In genomic region chr17:28584434-28584833, GRCh38 we compare ENCODE assay signal across 33 cellular contexts.
"Had no signal": no experiment of that assay in that cellular context is flagged by ENCODE, and none has a peak within 500 bp of the region (broad histone marks: within the 10 kb centered on the region; RNA-seq: fewer than 3 reads in every experiment).

No MANE protein-coding gene starts in this region.

- ATAC-seq: activated CD8-positive, alpha-beta T cell treated with anti-CD3 and anti-CD28 coated beads for 36 hours; activated naive CD4-positive, alpha-beta T cell treated with anti-CD3 and anti-CD28 coated beads, Interleukin-2, amount 50 U/mL, for 72 hours; activated T-cell treated with anti-CD3 and anti-CD28 coated beads, Interleukin-2, amount 50 U/mL, for 4 hours; activated T-cell treated with anti-CD3 and anti-CD28 coated beads, Interleukin-2, amount 50 U/mL, for 72 hours; activated T-helper 17 cell treated with anti-CD3 and anti-CD28 coated beads, Interleukin-2, amount 50 U/mL, for 72 hours; body of pancreas had no signal

- H3K9me3 Mint-ChIP-seq: activated B cell treated with CpG ODN at 0.5 μM for 24 hours; activated CD4-positive, alpha-beta memory T cell treated with anti-CD3 and anti-CD28 coated beads for 36 hours; activated CD4-positive, alpha-beta T cell treated with anti-CD3 and anti-CD28 coated beads, Interleukin-2, amount 10 ng/mL, durations not matched to agents 24 days and 14 days; activated CD8-positive, alpha-beta T cell treated with anti-CD3 and anti-CD28 coated beads for 36 hours; activated naive CD4-positive, alpha-beta T cell treated with anti-CD3 and anti-CD28 coated beads for 36 hours; activated naive CD4-positive, alpha-beta T cell treated with anti-CD3 and anti-CD28 coated beads, Interleukin-2, amount 50 U/mL, for 72 hours; activated naive CD8-positive, alpha-beta T cell treated with anti-CD3 and anti-CD28 coated beads for 36 hours; activated T-cell treated with anti-CD3 and anti-CD28 coated beads, Interleukin-2, amount 50 U/mL, for 4 hours; activated T-cell treated with anti-CD3 and anti-CD28 coated beads, Interleukin-2, amount 50 U/mL, for 72 hours; activated T-helper 1 cell treated with anti-CD3 and anti-CD28 coated beads, Interleukin-12 subunit alpha, Interleukin-12 subunit beta, Interleukin-2, Interleukin-4 antibody, amounts not matched to agents 30 ng/mL and 10 ng/mL and 1 ng/mL, durations not matched to agents 14 hours and 24 hours and 36 hours; activated T-helper 17 cell treated with anti-CD3 and anti-CD28 coated beads, Interleukin-2, amount 50 U/mL, for 72 hours; T-helper 1 cell treated with Interleukin-12 subunit alpha and Interleukin-12 subunit beta and Interleukin-4 antibody, amounts not matched to agents 30 μg/mL and 1 μg/mL, for 36 hours; T-helper 2 cell treated with Interferon-gamma antibody and Interleukin-4, amounts not matched to agents 5 μg/mL and 100 μg/mL, for 36 hours had no signal

- H3K27me3 ChIP-seq: adrenal gland, body of pancreas, brain microvascular endothelial cell, breast epithelium had no signal

- DNase-seq: activated B cell treated with CpG ODN at 0.5 μM for 24 hours; activated CD4-positive, alpha-beta memory T cell treated with anti-CD3 and anti-CD28 coated beads for 36 hours; activated CD4-positive, alpha-beta T cell treated with anti-CD3 and anti-CD28 coated beads for 4 hours; activated CD4-positive, alpha-beta T cell treated with anti-CD3 and anti-CD28 coated beads, Interleukin-2, amount 10 ng/mL, durations not matched to agents 24 days and 14 days; activated CD4-positive, alpha-beta T cell treated with anti-CD3 and anti-CD28 coated beads, Interleukin-2, amount 50 U/mL, for 1 hour; activated CD4-positive, alpha-beta T cell treated with anti-CD3 and anti-CD28 coated beads, Interleukin-2, amount 50 U/mL, for 4 hours; activated CD4-positive, CD25-positive, alpha-beta regulatory T cell treated with anti-CD3 and anti-CD28 coated beads, Interleukin-2, amount 50 U/mL, for 72 hours; activated CD8-positive, alpha-beta memory T cell treated with anti-CD3 and anti-CD28 coated beads, Interleukin-2, amount 50 U/mL, for 4 hours; activated CD8-positive, alpha-beta T cell treated with anti-CD3 and anti-CD28 coated beads for 36 hours; activated gamma-delta T cell treated with Interleukin-2 at 50 U/mL for 16 hours; activated naive CD4-positive, alpha-beta T cell; activated naive CD4-positive, alpha-beta T cell treated with anti-CD3 and anti-CD28 coated beads for 36 hours; activated naive CD4-positive, alpha-beta T cell treated with anti-CD3 and anti-CD28 coated beads, Interleukin-2, amount 50 U/mL, for 16 hours; activated naive CD8-positive, alpha-beta T cell treated with anti-CD3 and anti-CD28 coated beads for 36 hours; activated T-cell treated with anti-CD3 and anti-CD28 coated beads for 4 hours; activated T-cell treated with anti-CD3 and anti-CD28 coated beads, Interleukin-2, amount 50 U/mL, for 1 hour; activated T-cell treated with anti-CD3 and anti-CD28 coated beads, Interleukin-2, amount 50 U/mL, for 4 hours; activated T-cell treated with anti-CD3 and anti-CD28 coated beads, Interleukin-2, amount 50 U/mL, for 72 hours; adrenal gland; amniotic stem cell; body of pancreas; brain microvascular endothelial cell; central memory CD4-positive, alpha-beta T cell; T-helper 1 cell; T-helper 2 cell; T-helper 9 cell had no signal

- H3K27ac Mint-ChIP-seq: activated B cell treated with CpG ODN at 0.5 μM for 24 hours; activated CD4-positive, alpha-beta memory T cell treated with anti-CD3 and anti-CD28 coated beads for 36 hours; activated CD4-positive, alpha-beta T cell treated with anti-CD3 and anti-CD28 coated beads, Interleukin-2, amount 10 ng/mL, durations not matched to agents 24 days and 14 days; activated CD8-positive, alpha-beta T cell treated with anti-CD3 and anti-CD28 coated beads for 36 hours; activated naive CD4-positive, alpha-beta T cell treated with anti-CD3 and anti-CD28 coated beads for 36 hours; activated naive CD4-positive, alpha-beta T cell treated with anti-CD3 and anti-CD28 coated beads, Interleukin-2, amount 50 U/mL, for 72 hours; activated naive CD8-positive, alpha-beta T cell treated with anti-CD3 and anti-CD28 coated beads for 36 hours; activated T-cell treated with anti-CD3 and anti-CD28 coated beads, Interleukin-2, amount 50 U/mL, for 72 hours; activated T-helper 1 cell treated with anti-CD3 and anti-CD28 coated beads, Interleukin-12 subunit alpha, Interleukin-12 subunit beta, Interleukin-2, Interleukin-4 antibody, amounts not matched to agents 30 ng/mL and 10 ng/mL and 1 ng/mL, durations not matched to agents 14 hours and 24 hours and 36 hours; activated T-helper 17 cell treated with anti-CD3 and anti-CD28 coated beads, Interleukin-2, amount 50 U/mL, for 72 hours; T-helper 1 cell treated with Interleukin-12 subunit alpha and Interleukin-12 subunit beta and Interleukin-4 antibody, amounts not matched to agents 30 μg/mL and 1 μg/mL, for 36 hours; T-helper 2 cell treated with Interferon-gamma antibody and Interleukin-4, amounts not matched to agents 5 μg/mL and 100 μg/mL, for 36 hours had no signal

- H3K4me1 ChIP-seq: adrenal gland, body of pancreas, breast epithelium had no signal

- H3K27me3 Mint-ChIP-seq: activated B cell treated with CpG ODN at 0.5 μM for 24 hours; activated CD4-positive, alpha-beta memory T cell treated with anti-CD3 and anti-CD28 coated beads for 36 hours; activated CD4-positive, alpha-beta T cell treated with anti-CD3 and anti-CD28 coated beads, Interleukin-2, amount 10 ng/mL, durations not matched to agents 24 days and 14 days; activated CD8-positive, alpha-beta T cell treated with anti-CD3 and anti-CD28 coated beads for 36 hours; activated naive CD8-positive, alpha-beta T cell treated with anti-CD3 and anti-CD28 coated beads for 36 hours; activated T-helper 17 cell treated with anti-CD3 and anti-CD28 coated beads, Interleukin-2, amount 50 U/mL, for 72 hours had no signal

- H3K27ac ChIP-seq: adrenal gland, body of pancreas, brain microvascular endothelial cell, breast epithelium, VCaP had no signal

- H3K4me3 ChIP-seq: adrenal gland, body of pancreas, breast epithelium had no signal

- H3K36me3 ChIP-seq: breast epithelium had no signal

- H3K4me3 Mint-ChIP-seq: activated B cell treated with CpG ODN at 0.5 μM for 24 hours; activated CD4-positive, alpha-beta memory T cell treated with anti-CD3 and anti-CD28 coated beads for 36 hours; activated CD4-positive, alpha-beta T cell treated with anti-CD3 and anti-CD28 coated beads, Interleukin-2, amount 10 ng/mL, durations not matched to agents 24 days and 14 days; activated CD8-positive, alpha-beta T cell treated with anti-CD3 and anti-CD28 coated beads for 36 hours; activated naive CD4-positive, alpha-beta T cell treated with anti-CD3 and anti-CD28 coated beads for 36 hours; activated naive CD8-positive, alpha-beta T cell treated with anti-CD3 and anti-CD28 coated beads for 36 hours; activated T-cell treated with anti-CD3 and anti-CD28 coated beads, Interleukin-2, amount 50 U/mL, for 4 hours; activated T-cell treated with anti-CD3 and anti-CD28 coated beads, Interleukin-2, amount 50 U/mL, for 72 hours; activated T-helper 1 cell treated with anti-CD3 and anti-CD28 coated beads, Interleukin-12 subunit alpha, Interleukin-12 subunit beta, Interleukin-2, Interleukin-4 antibody, amounts not matched to agents 30 ng/mL and 10 ng/mL and 1 ng/mL, durations not matched to agents 14 hours and 24 hours and 36 hours; activated T-helper 17 cell treated with anti-CD3 and anti-CD28 coated beads, Interleukin-2, amount 50 U/mL, for 72 hours; T-helper 1 cell treated with Interleukin-12 subunit alpha and Interleukin-12 subunit beta and Interleukin-4 antibody, amounts not matched to agents 30 μg/mL and 1 μg/mL, for 36 hours; T-helper 2 cell treated with Interferon-gamma antibody and Interleukin-4, amounts not matched to agents 5 μg/mL and 100 μg/mL, for 36 hours had no signal

- H3K9me3 ChIP-seq: adrenal gland, body of pancreas, breast epithelium had no signal

- H3K4me1 Mint-ChIP-seq: activated B cell treated with CpG ODN at 0.5 μM for 24 hours; activated naive CD8-positive, alpha-beta T cell treated with anti-CD3 and anti-CD28 coated beads for 36 hours had no signal
